ENCODE assay signal across 14 cellular contexts in the genomic region with DNA sequence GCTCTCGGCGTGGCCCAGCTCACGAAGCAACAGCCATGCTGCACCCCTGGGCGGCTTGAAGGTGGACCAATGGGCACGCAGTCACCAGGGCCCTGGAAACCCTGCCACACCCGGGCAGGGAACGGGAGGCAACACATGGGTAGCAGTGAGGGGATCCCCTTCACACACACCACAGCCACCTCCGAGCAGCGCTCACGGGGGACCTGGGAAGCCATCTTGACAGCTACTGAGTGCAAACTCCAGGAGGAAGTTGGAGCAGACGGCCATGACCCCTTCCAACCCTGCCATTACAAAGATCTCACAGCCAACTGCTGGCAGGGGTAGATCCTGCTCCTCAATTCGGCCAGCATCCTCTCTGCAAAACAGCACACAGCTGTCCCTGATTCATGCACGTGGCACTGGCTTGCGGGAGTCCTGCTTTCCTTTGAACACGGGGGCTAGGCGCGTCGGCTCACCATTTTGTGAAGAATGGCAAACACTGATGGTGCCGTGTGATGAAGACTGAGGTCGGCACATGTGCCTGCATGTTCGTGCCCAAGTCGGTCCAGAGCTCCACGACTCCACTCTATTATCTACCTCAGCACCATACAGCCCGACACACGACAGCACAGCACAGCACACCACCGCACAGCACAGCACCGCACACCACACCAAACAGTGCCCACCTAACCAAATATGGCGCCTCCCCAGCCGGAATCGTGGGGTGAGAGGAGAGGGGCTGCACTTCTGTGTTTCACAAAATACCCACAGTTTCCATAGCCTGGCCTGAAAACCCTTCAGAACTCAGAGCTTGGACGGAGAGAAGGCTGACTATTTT. TPM values are rescaled to one million over a fixed set of nuclear protein-coding genes. Genes with fewer than 3 reads are reported as not detected.
DNase-seq lines count a peak whose midpoint lies in the region; ATAC-seq and TF ChIP-seq lines count a peak whose summit lies in the region.
"Had no signal": no experiment of that assay in that cellular context is flagged by ENCODE, and none has a peak within 500 bp of the region (broad histone marks: within the 10 kb centered on the region; RNA-seq: fewer than 3 reads in every experiment).

No MANE protein-coding gene starts in this region.

- CTCF ChIA-PET in CD8-positive, alpha-beta memory T cell (lab: Charles Lee): interaction anchor here (1.6 kb wide), 1 partner anchor 11 kb away, joined by 5 read pairs; no protein-coding TSS in a partner anchor
- CTCF ChIA-PET in HEK293 (lab: Yijun Ruan, JAX): interaction anchor here (1.2 kb wide), 1 partner anchor 11 kb away, joined by 3 read pairs; no protein-coding TSS in a partner anchor

- peaks cover 6% of the 10 kb centered on the region for H3K36me3 ChIP-seq in CD8-positive, alpha-beta memory T cell (ENCODE audit: insufficient read depth, low read length)
- peaks cover 0 to 31% of the 10 kb centered on the region in 2 experiments; a peak in 2 of 3 replicates for H3K36me3 ChIP-seq in HEK293 (ENCODE audit: control insufficient read depth in 2 of 2, insufficient read depth in 1 of 2, low read length in 2 of 2)

- peak overlapping the region; percentile 15 for H3K4me3 ChIP-seq in CD8-positive, alpha-beta memory T cell (ENCODE audit: low read length)
- no peak overlapping the region for H3K4me3 ChIP-seq in HEK293 (ENCODE audit: low read depth, low read length)
- H3K4me3 ChIP-seq: A549 had no signal

- peaks cover 9% of the 10 kb centered on the region for H3K4me1 ChIP-seq in CD8-positive, alpha-beta memory T cell (ENCODE audit: insufficient read depth, low read length)
- no peaks in the 10 kb centered on the region for H3K4me1 ChIP-seq in HEK293 (ENCODE audit: control insufficient read depth, insufficient read depth, low read length)

- peak overlapping the region in 1 of 7 donors; percentile 60 for H3K4me3 Mint-ChIP-seq in CD8-positive, alpha-beta memory T cell
- no peak overlapping the region for H3K4me3 Mint-ChIP-seq in dendritic cell treated with granulocyte-macrophage colony-stimulating factor and Interleukin-4, amounts not matched to agents 40 ng/mL and 50 ng/mL, for 4 days
- no peak overlapping the region for H3K4me3 Mint-ChIP-seq in nephron progenitor cell
- H3K4me3 Mint-ChIP-seq in natural killer cell treated with Interleukin-12 subunit alpha and Interleukin-12 subunit beta and Interleukin-15 and Interleukin-18, amount 100 ng/mL, for 72 hours: no peak overlapping the region

- peaks cover 16 to 29% (median 18%) of the 10 kb centered on the region in 3 donors for H3K4me1 Mint-ChIP-seq in CD8-positive, alpha-beta memory T cell
- H3K4me1 Mint-ChIP-seq in dendritic cell treated with granulocyte-macrophage colony-stimulating factor and Interleukin-4, amounts not matched to agents 40 ng/mL and 50 ng/mL, for 4 days (ENCODE audit: low read depth): peaks cover 34% of the 10 kb centered on the region
- peaks cover 56% of the 10 kb centered on the region for H3K4me1 Mint-ChIP-seq in nephron progenitor cell
- peaks cover 5 to 14% of the 10 kb centered on the region in 2 donors for H3K4me1 Mint-ChIP-seq in natural killer cell treated with Interleukin-12 subunit alpha and Interleukin-12 subunit beta and Interleukin-15 and Interleukin-18, amount 100 ng/mL, for 72 hours (ENCODE audit: low read depth in 2 of 2)

- H3K27ac Mint-ChIP-seq in CD8-positive, alpha-beta memory T cell: peak overlapping the region in 2 of 8 donors; percentile 56 to 61
- H3K27ac Mint-ChIP-seq in dendritic cell treated with granulocyte-macrophage colony-stimulating factor and Interleukin-4, amounts not matched to agents 40 ng/mL and 50 ng/mL, for 4 days: peak overlapping the region; percentile 16
- peak overlapping the region; percentile 79 for H3K27ac Mint-ChIP-seq in nephron progenitor cell
- no peak overlapping the region for H3K27ac Mint-ChIP-seq in natural killer cell treated with Interleukin-12 subunit alpha and Interleukin-12 subunit beta and Interleukin-15 and Interleukin-18, amount 100 ng/mL, for 72 hours

- H3K27me3 ChIP-seq in CD8-positive, alpha-beta memory T cell (ENCODE audit: insufficient read depth, low read length, poor library complexity, severe bottlenecking): no peaks in the 10 kb centered on the region

- no peaks in the 10 kb centered on the region for H3K9me3 Mint-ChIP-seq in CD8-positive, alpha-beta memory T cell
- H3K9me3 Mint-ChIP-seq in dendritic cell treated with granulocyte-macrophage colony-stimulating factor and Interleukin-4, amounts not matched to agents 40 ng/mL and 50 ng/mL, for 4 days: no peaks in the 10 kb centered on the region
- no peaks in the 10 kb centered on the region for H3K9me3 Mint-ChIP-seq in nephron progenitor cell
- H3K9me3 Mint-ChIP-seq in natural killer cell treated with Interleukin-12 subunit alpha and Interleukin-12 subunit beta and Interleukin-15 and Interleukin-18, amount 100 ng/mL, for 72 hours: no peaks in the 10 kb centered on the region

- ATAC-seq in natural killer cell treated with Interleukin-12 subunit alpha and Interleukin-12 subunit beta and Interleukin-15 and Interleukin-18, amount 100 ng/mL, for 72 hours: no peak
- ATAC-seq in GM19324 (IDR thresholded peaks at IDR 0.05; ENCODE audit: low FRiP score, unreplicated experiment) (no peak), GM19035 (IDR thresholded peaks at IDR 0.05; ENCODE audit: unreplicated experiment) (no peak)
- ATAC-seq: A549, HCT116 had no signal

- no peak for TF ChIP-seq CTCF in HEK293 (tag by site-specific recombination; IDR thresholded peaks at IDR 0.05)
- TF ChIP-seq CTCF in nephron progenitor cell (IDR thresholded peaks at IDR 0.05): no peak

- no peak for DNase-seq in CD8-positive, alpha-beta memory T cell
- DNase-seq in nephron progenitor cell: no peak
- no peak for DNase-seq in natural killer cell treated with Interleukin-12 subunit alpha and Interleukin-12 subunit beta and Interleukin-15 and Interleukin-18, amount 100 ng/mL, for 72 hours (ENCODE audit: low spot score)
- DNase-seq: C1 segment of cervical spinal cord, NCI-H1694 treated with DMSO at 0.1 percent for 48 hours, NCI-H510A treated with DMSO at 0.1 percent for 48 hours, NCI-H774, SIG-M5 had no signal

- peak overlapping the region; percentile 83 for H3K27ac ChIP-seq in CD8-positive, alpha-beta memory T cell (ENCODE audit: low read depth, low read length)
- H3K27ac ChIP-seq in HEK293 (ENCODE audit: extremely low read depth, low read depth, low read length): no peak overlapping the region
- H3K27ac ChIP-seq: A549 had no signal

- intact Hi-C loops in dendritic cell treated with granulocyte-macrophage colony-stimulating factor and Interleukin-4, amounts not matched to agents 40 ng/mL and 50 ng/mL, for 4 days (cut with micrococcal nuclease): no loop called here

- H3K27me3 Mint-ChIP-seq in CD8-positive, alpha-beta memory T cell: no peaks in the 10 kb centered on the region
- no peaks in the 10 kb centered on the region for H3K27me3 Mint-ChIP-seq in dendritic cell treated with granulocyte-macrophage colony-stimulating factor and Interleukin-4, amounts not matched to agents 40 ng/mL and 50 ng/mL, for 4 days
- H3K27me3 Mint-ChIP-seq in nephron progenitor cell (ENCODE audit: low read depth, poor library complexity): peaks cover 3% of the 10 kb centered on the region
- no peaks in the 10 kb centered on the region for H3K27me3 Mint-ChIP-seq in natural killer cell treated with Interleukin-12 subunit alpha and Interleukin-12 subunit beta and Interleukin-15 and Interleukin-18, amount 100 ng/mL, for 72 hours

- no peaks in the 10 kb centered on the region for H3K9me3 ChIP-seq in CD8-positive, alpha-beta memory T cell (ENCODE audit: low read length)
- H3K9me3 ChIP-seq in HEK293 (ENCODE audit: control insufficient read depth, insufficient read depth, low read depth, low read length): no peaks in the 10 kb centered on the region
- H3K9me3 ChIP-seq: A549 had no signal

- POLR2A ChIA-PET in CD8-positive, alpha-beta memory T cell (lab: Charles Lee): no interaction called here
- POLR2A ChIA-PET in HEK293 (lab: Yijun Ruan, JAX): no interaction called here

- peaks cover 0 to 37% (median 7%) of the 10 kb centered on the region in 3 donors for H3K36me3 Mint-ChIP-seq in CD8-positive, alpha-beta memory T cell
- H3K36me3 Mint-ChIP-seq in dendritic cell treated with granulocyte-macrophage colony-stimulating factor and Interleukin-4, amounts not matched to agents 40 ng/mL and 50 ng/mL, for 4 days (ENCODE audit: low read depth): peaks cover 78% of the 10 kb centered on the region
- H3K36me3 Mint-ChIP-seq in nephron progenitor cell (ENCODE audit: low read depth): peaks cover 15% of the 10 kb centered on the region
- H3K36me3 Mint-ChIP-seq in natural killer cell treated with Interleukin-12 subunit alpha and Interleukin-12 subunit beta and Interleukin-15 and Interleukin-18, amount 100 ng/mL, for 72 hours: peaks cover 4% of the 10 kb centered on the region

TF ChIP-seq in HEK293, 187 proteins besides CTCF, POLR2A, EP300 and RAD21:
- TF ChIP-seq ZNF211 (tag by site-specific recombination; IDR thresholded peaks at IDR 0.05; ENCODE audit: low read depth) (no peak), KLF1 (tag by site-specific recombination; IDR thresholded peaks at IDR 0.05) (peak; percentile 52; the same call in 1 of the 2 replicates)

RNA-seq across cellular contexts. Expression of gene UBAC1, which starts 5.0 kb away (rescaled TPM):
- total RNA-seq in CD8-positive, alpha-beta memory T cell: 10 to 100 TPM; 36.3 to 38.1 TPM
- 27.1 TPM for polyA plus RNA-seq in CD8-positive, alpha-beta memory T cell
- 10 to 100 TPM; 28.9 to 42.4 TPM for total RNA-seq in natural killer cell treated with Interleukin-12 subunit alpha and Interleukin-12 subunit beta and Interleukin-15 and Interleukin-18, amount 100 ng/mL, for 72 hours

RNA-seq across cellular contexts. Expression of gene CAMSAP1, which starts 48.8 kb away (rescaled TPM):
- total RNA-seq in CD8-positive, alpha-beta memory T cell: 10 to 100 TPM; 30.4 to 33.7 TPM
- 2.2 TPM for polyA plus RNA-seq in CD8-positive, alpha-beta memory T cell
- 10 to 100 TPM; 23.4 to 25.5 TPM for total RNA-seq in natural killer cell treated with Interleukin-12 subunit alpha and Interleukin-12 subunit beta and Interleukin-15 and Interleukin-18, amount 100 ng/mL, for 72 hours

Comparison
In these comparisons a context has a peak if more than half of its experiments do, and no peak if none do; other contexts are left out.
1. H3K27ac Mint-ChIP-seq: peak in dendritic cell treated with granulocyte-macrophage colony-stimulating factor and Interleukin-4, amounts not matched to agents 40 ng/mL and 50 ng/mL, for 4 days (single experiment) and nephron progenitor cell (single experiment); none in natural killer cell treated with Interleukin-12 subunit alpha and Interleukin-12 subunit beta and Interleukin-15 and Interleukin-18, amount 100 ng/mL, for 72 hours (0 of 2).